In the genomic region with DNA sequence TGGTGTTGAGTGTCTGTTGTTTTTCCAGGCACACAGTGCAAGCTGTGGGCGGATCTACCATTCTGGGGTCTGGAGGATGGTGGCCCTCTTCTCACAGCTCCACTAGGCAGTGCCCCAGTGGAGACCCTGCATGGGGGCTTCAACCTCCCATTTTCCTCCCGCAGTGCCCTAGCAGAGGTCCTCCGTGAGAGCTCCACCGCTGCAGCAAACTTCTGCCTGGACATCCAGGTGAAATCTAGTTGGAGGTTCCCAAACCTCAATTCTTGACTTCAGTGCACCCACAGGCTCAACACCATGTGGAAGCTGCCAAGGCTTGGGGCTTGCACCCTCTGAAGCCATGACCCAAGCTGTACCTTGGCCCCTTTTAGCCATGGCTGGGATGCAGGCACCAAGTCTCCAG, we compare ENCODE assay signal across 4 cellular contexts. TPM values are rescaled to one million over a fixed set of nuclear protein-coding genes. Genes with fewer than 3 reads are reported as not detected.
DNase-seq lines count a peak whose midpoint lies in the region; ATAC-seq, FAIRE-seq and TF ChIP-seq lines count a peak whose summit lies in the region.
"Not testable (repeated sequence)": the region's sequence is repeated elsewhere in the genome, so short reads cannot be mapped to it uniquely, and the experiment has no call there.

No MANE protein-coding gene starts in this region.

- not testable (repeated sequence) for H3K4me2 ChIP-seq in GM12878 (ENCODE audit: control insufficient read depth, insufficient read depth)

- not testable (repeated sequence) for H2AFZ ChIP-seq in GM12878 (ENCODE audit: control insufficient read depth, low read depth, low read length)

- not testable (repeated sequence) for H3K9me3 ChIP-seq in HEK293 (ENCODE audit: control insufficient read depth, insufficient read depth, low read depth, low read length); GM12878 (replicated peaks; ENCODE audit: control insufficient read depth, insufficient read depth, low read length)

- not testable (repeated sequence) for H3K79me2 ChIP-seq in GM12878 (ENCODE audit: control insufficient read depth, insufficient read depth, low read length)

- 70% methylated on average over 4 of the region's 4 CpGs for WGBS in GM12878 (ENCODE audit: insufficient coverage, insufficient replicate concordance, low lambda C conversion rate, missing lambda C conversion rate)

- not testable (repeated sequence) for H3K36me3 ChIP-seq in HEK293 (ENCODE audit: control insufficient read depth in 2 of 2, insufficient read depth in 1 of 2, low read length in 2 of 2); GM12878 (ENCODE audit: control insufficient read depth in 2 of 2, insufficient read depth in 2 of 2, low read length in 1 of 2)

- not testable (repeated sequence) for DNase-seq in GM12878 (ENCODE audit: low read depth, low spot score)
- DNase-seq in islet precursor cell: peak; percentile 26
- DNase-seq in mesenteric fat pad (ENCODE audit: low spot score): peak; percentile 80

- POLR2A ChIA-PET in HEK293 (lab: Yijun Ruan, JAX): interaction anchor here (1.2 kb wide), 1 partner anchor 16 kb away, joined by 3 read pairs; no protein-coding TSS in a partner anchor
- POLR2A ChIA-PET in GM12878 (lab: Charles Lee): not testable (repeated sequence)

- SMC1A ChIA-PET in GM12878 (lab: Charles Lee; ENCODE audit: uncharacterized antibody, unreplicated experiment): interaction anchor here (0.6 to 1.0 kb wide), 2 partner anchors 8 to 14 kb away, joined by 3 read pairs; no protein-coding TSS in a partner anchor

- not testable (repeated sequence) for H3K27ac ChIP-seq in HEK293 (ENCODE audit: extremely low read depth, low read depth, low read length); GM12878 (ENCODE audit: control insufficient read depth, insufficient read depth)

- not testable (repeated sequence) for TF ChIP-seq POLR2A in GM12878 (IDR thresholded peaks at IDR 0.05; ENCODE audit: low read depth, low read length)

- intact Hi-C loops in GM12878 (cut with micrococcal nuclease; ENCODE audit: unreplicated experiment): not testable (repeated sequence)

- not testable (repeated sequence) for FAIRE-seq in GM12878 (lab: Jason Lieb, UNC)

- not testable (repeated sequence) for H3K27me3 ChIP-seq in GM12878 (replicated peaks in 1 of 2; ENCODE audit: control insufficient read depth in 2 of 2, insufficient read depth in 2 of 2, low read length in 1 of 2)

- RAD21 ChIA-PET in GM12878 (lab: Charles Lee; ENCODE audit: unreplicated experiment): not testable (repeated sequence)

- not testable (repeated sequence) for H4K20me1 ChIP-seq in GM12878 (ENCODE audit: control insufficient read depth, insufficient read depth)

- not testable (repeated sequence) for TF ChIP-seq EP300 in GM12878 (IDR thresholded peaks at IDR 0.05; ENCODE audit: borderline replicate concordance in 1 of 2, control insufficient read depth in 1 of 2, low read depth in 2 of 2, low read length in 2 of 2)

- H3K9ac ChIP-seq in GM12878 (ENCODE audit: control insufficient read depth, insufficient read depth, low read length): not testable (repeated sequence)

- CTCF ChIA-PET in HEK293 (lab: Yijun Ruan, JAX): interaction anchor here (1.2 kb wide), 1 partner anchor 17 kb away, joined by 9 read pairs; no protein-coding TSS in a partner anchor
- CTCF ChIA-PET in GM12878 (lab: Yijun Ruan, JAX): interaction anchor here (1.1 to 1.5 kb wide), 2 partner anchors 211 to 220 kb away, joined by 3 read pairs; no protein-coding TSS in a partner anchor

- in situ Hi-C loops in GM12878 (cut with MboI): not testable (repeated sequence)

- not testable (repeated sequence) for ATAC-seq in GM12878

- BruUV-seq in GM12878 (replicated peaks; lab: Mats Ljungman, UMichigan): not testable (repeated sequence)

- not testable (repeated sequence) for TF ChIP-seq RAD21 in GM12878 (IDR thresholded peaks at IDR 0.05; ENCODE audit: insufficient read depth, low read depth, low read length)

- not testable (repeated sequence) for H3K4me3 ChIP-seq in HEK293 (ENCODE audit: low read depth, low read length); GM12878

- TF ChIP-seq CTCF in HEK293 (tag by site-specific recombination; IDR thresholded peaks at IDR 0.05); GM12878 (IDR thresholded peaks at IDR 0.05 in 2 of 3, conservative IDR thresholded peaks at IDR 0.05 in 1 of 3; ENCODE audit: control insufficient read depth in 2 of 3, extremely low read depth in 1 of 3, insufficient read depth in 1 of 3, low read depth in 3 of 3, low read length in 3 of 3): not testable (repeated sequence)

- peaks cover 10% of the 10 kb centered on the region for H3K4me1 ChIP-seq in HEK293 (ENCODE audit: control insufficient read depth, insufficient read depth, low read length)
- peaks cover 19% of the 10 kb centered on the region for H3K4me1 ChIP-seq in GM12878 (ENCODE audit: control insufficient read depth, insufficient read depth, low read length)

TF ChIP-seq in HEK293, 187 proteins besides CTCF, POLR2A, EP300 and RAD21:
- TF ChIP-seq SETDB1 (IDR thresholded peaks at IDR 0.05; ENCODE audit: insufficient read length, low read length) (peak; percentile 51), ZNF585B (tag by site-specific recombination; IDR thresholded peaks at IDR 0.05) (peak; percentile 45)
TF ChIP-seq in HEK293: peak in this region for 2; not testable (repeated sequence) for 185.

TF ChIP-seq in GM12878, 131 proteins besides CTCF, POLR2A, EP300 and RAD21 (continues in another document):
- peak; percentile 85; the same call in 1 of the 2 replicates for TF ChIP-seq CBX5 (IDR thresholded peaks at IDR 0.05; ENCODE audit: low read depth)

RNA-seq across cellular contexts. Expression of gene DDR1, which starts 24.6 kb away (rescaled TPM):
- 83.6 and 88.2 TPM in 2 replicates for total RNA-seq in GM12878 (2013; cell fraction: nucleolus; rRNA removed)
- 17.9 and 18.3 TPM in 2 replicates for total RNA-seq in GM12878 (2014; rRNA removed)
- total RNA-seq in GM12878 (2014; rRNA removed; fragmentation: Illumina TruSeq; extraction: Trizol): 11.2 and 11.6 TPM in 2 replicates
- total RNA-seq in GM12878 (2021): 39.0 and 39.9 TPM in 2 replicates
- 6.3 TPM for polyA plus RNA-seq in GM12878 (2011; ENCODE audit: low read depth)
- 19.2 and 27.8 TPM in 2 replicates for polyA plus RNA-seq in GM12878 (2011; rRNA removed)
- 30.9 and 38.1 TPM in 2 replicates for polyA plus RNA-seq in GM12878 (2011; cell fraction: cytosol; rRNA removed)
- polyA plus RNA-seq in GM12878 (2011; cell fraction: nucleus; rRNA removed): 128 and 138 TPM in 2 replicates
- polyA plus RNA-seq in GM12878 (2012): 13.5 and 17.3 TPM in 2 replicates
- polyA plus RNA-seq in GM12878 (2014; fragmentation: Illumina TruSeq; extraction: Trizol): 8.0 and 12.2 TPM in 2 replicates
- 1 to 10 TPM; 1.1 to 2.2 TPM for polyA plus RNA-seq in GM12878 (2014; fragmentation: Nextera tagmentation; extraction: Ambion mirVana)
- 21.5 and 23.0 TPM in 2 replicates for polyA plus RNA-seq in GM12878 (2014; rRNA removed)
- polyA plus RNA-seq in GM12878 (2016; fragmentation: Nextera tagmentation; extraction: Ambion mirVana): 1 to 10 TPM; 8.9 to 9.1 TPM
- polyA minus RNA-seq in GM12878 (2011; rRNA and poly(A)+ RNA removed): 34.8 and 57.6 TPM in 2 replicates
- polyA minus RNA-seq in GM12878 (2011; cell fraction: cytosol; rRNA and poly(A)+ RNA removed): 28.7 and 40.0 TPM in 2 replicates
- 42.9 and 58.5 TPM in 2 replicates for polyA minus RNA-seq in GM12878 (2011; cell fraction: nucleus; rRNA and poly(A)+ RNA removed)
- total RNA-seq in mesenteric fat pad: 82.1 TPM

RNA-seq across cellular contexts. Expression of gene GTF2H4, which starts 48.3 kb away (rescaled TPM):
- 76.6 and 84.0 TPM in 2 replicates for total RNA-seq in GM12878 (2013; cell fraction: nucleolus; rRNA removed)
- total RNA-seq in GM12878 (2014; rRNA removed) (16.8 and 17.3 TPM in 2 replicates), GM12878 (2014; rRNA removed; fragmentation: Illumina TruSeq; extraction: Trizol) (20.4 and 24.2 TPM in 2 replicates), GM12878 (2021) (43.4 and 43.8 TPM in 2 replicates), mesenteric fat pad (44.4 TPM)
- polyA plus RNA-seq in GM12878 (2011; ENCODE audit: low read depth): 18.0 TPM
- polyA plus RNA-seq in GM12878 (2011; rRNA removed) (20.8 and 43.4 TPM in 2 replicates), GM12878 (2014; fragmentation: Illumina TruSeq; extraction: Trizol) (39.5 and 40.3 TPM in 2 replicates), GM12878 (2014; fragmentation: Nextera tagmentation; extraction: Ambion mirVana) (1 to 10 TPM; 1.1 to 2.2 TPM), GM12878 (2014; rRNA removed) (41.0 and 55.8 TPM in 2 replicates), GM12878 (2016; fragmentation: Nextera tagmentation; extraction: Ambion mirVana) (10 to 100 TPM in 1 of 2 experiments, 1 to 10 TPM in 1; 9.2 to 12.4 TPM)
- 32.7 and 37.2 TPM in 2 replicates for polyA plus RNA-seq in GM12878 (2011; cell fraction: cytosol; rRNA removed)
- polyA plus RNA-seq in GM12878 (2011; cell fraction: nucleus; rRNA removed): 184 and 197 TPM in 2 replicates
- polyA plus RNA-seq in GM12878 (2012): 19.5 and 22.0 TPM in 2 replicates
- polyA minus RNA-seq in GM12878 (2011; rRNA and poly(A)+ RNA removed): 13.5 and 22.9 TPM in 2 replicates
- polyA minus RNA-seq in GM12878 (2011; cell fraction: cytosol; rRNA and poly(A)+ RNA removed): 6.8 and 8.7 TPM in 2 replicates
- 27.4 and 34.9 TPM in 2 replicates for polyA minus RNA-seq in GM12878 (2011; cell fraction: nucleus; rRNA and poly(A)+ RNA removed)

RNA-seq across cellular contexts. Expression of gene VARS2, which starts 54.3 kb away (rescaled TPM):
- 64.4 and 76.9 TPM in 2 replicates for total RNA-seq in GM12878 (2013; cell fraction: nucleolus; rRNA removed)
- 61.6 and 70.7 TPM in 2 replicates for total RNA-seq in GM12878 (2014; rRNA removed)
- 28.2 and 30.3 TPM in 2 replicates for total RNA-seq in GM12878 (2014; rRNA removed; fragmentation: Illumina TruSeq; extraction: Trizol)
- 64.3 and 71.2 TPM in 2 replicates for total RNA-seq in GM12878 (2021)
- polyA plus RNA-seq in GM12878 (2011; ENCODE audit: low read depth): 12.9 TPM
- 34.6 and 59.9 TPM in 2 replicates for polyA plus RNA-seq in GM12878 (2011; rRNA removed)
- 41.6 and 56.1 TPM in 2 replicates for polyA plus RNA-seq in GM12878 (2011; cell fraction: cytosol; rRNA removed)
- 384 and 390 TPM in 2 replicates for polyA plus RNA-seq in GM12878 (2011; cell fraction: nucleus; rRNA removed)
- 29.2 and 30.8 TPM in 2 replicates for polyA plus RNA-seq in GM12878 (2012)
- 21.8 and 38.1 TPM in 2 replicates for polyA plus RNA-seq in GM12878 (2014; fragmentation: Illumina TruSeq; extraction: Trizol)
- polyA plus RNA-seq in GM12878 (2014; fragmentation: Nextera tagmentation; extraction: Ambion mirVana): 1 to 10 TPM; 3.8 to 4.3 TPM
- polyA plus RNA-seq in GM12878 (2014; rRNA removed): 56.0 and 56.4 TPM in 2 replicates
- polyA plus RNA-seq in GM12878 (2016; fragmentation: Nextera tagmentation; extraction: Ambion mirVana): 10 to 100 TPM; 47.2 to 51.0 TPM
- 74.7 and 75.1 TPM in 2 replicates for polyA minus RNA-seq in GM12878 (2011; rRNA and poly(A)+ RNA removed)
- 23.5 and 31.3 TPM in 2 replicates for polyA minus RNA-seq in GM12878 (2011; cell fraction: cytosol; rRNA and poly(A)+ RNA removed)
- 56.5 and 70.7 TPM in 2 replicates for polyA minus RNA-seq in GM12878 (2011; cell fraction: nucleus; rRNA and poly(A)+ RNA removed)
- 23.5 TPM for total RNA-seq in mesenteric fat pad
